Comparison of ENCODE assay signal across 10 cellular contexts in genomic region chrX:68433981-68434299, GRCh38. TPM values are rescaled to one million over a fixed set of nuclear protein-coding genes. Genes with fewer than 3 reads are reported as not detected.
A peak's percentile ranks its signal among the peaks of the same experiment; 100 is the strongest.
DNase-seq lines count a peak whose midpoint lies in the region; ATAC-seq, FAIRE-seq and TF ChIP-seq lines count a peak whose summit lies in the region.
"Had no signal": no experiment of that assay in that cellular context is flagged by ENCODE, and none has a peak within 500 bp of the region (broad histone marks: within the 10 kb centered on the region; RNA-seq: fewer than 3 reads in every experiment).

No MANE protein-coding gene starts in this region.

- H3K4me1 Mint-ChIP-seq in activated CD8-positive, alpha-beta T cell treated with anti-CD3 and anti-CD28 coated beads, Interleukin-2, amount 10 ng/mL, durations not matched to agents 7 days and 5 days (ENCODE audit: low read depth), result peaks cover 3% of the 10 kb centered on the region

- FAIRE-seq in small intestine (lab: Jason Lieb, UNC), result no peak
- FAIRE-seq: GM19239, islet of Langerhans had no signal

- H3K27ac ChIP-seq in HEK293 (ENCODE audit: extremely low read depth, low read depth, low read length), result peak overlapping the region; percentile 58
- H3K27ac ChIP-seq in iPS DF 6.9 (ENCODE audit: low read length), result no peak overlapping the region
- H3K27ac ChIP-seq in small intestine (ENCODE audit: low read depth in 1 of 2, low read length in 1 of 2), result peak overlapping the region; percentile 16 to 93

- no peak overlapping the region for H3K27ac Mint-ChIP-seq in activated CD8-positive, alpha-beta T cell treated with anti-CD3 and anti-CD28 coated beads, Interleukin-2, amount 10 ng/mL, durations not matched to agents 7 days and 5 days

- H3K9me3 ChIP-seq in HEK293 (ENCODE audit: control insufficient read depth, insufficient read depth, low read depth, low read length) (no peaks in the 10 kb centered on the region), iPS DF 6.9 (ENCODE audit: control insufficient read depth, insufficient read depth, low read length) (no peaks in the 10 kb centered on the region), small intestine (ENCODE audit: control insufficient read depth, low read depth) (no peaks in the 10 kb centered on the region)

- CTCF ChIA-PET in HEK293 (lab: Yijun Ruan, JAX), result no interaction called here
- CTCF ChIA-PET in activated CD8-positive, alpha-beta T cell treated with anti-CD3 and anti-CD28 coated beads, Interleukin-2, amount 10 ng/mL, durations not matched to agents 7 days and 5 days (lab: Charles Lee), result no interaction called here

- H3K27me3 ChIP-seq in iPS DF 6.9 (ENCODE audit: control insufficient read depth, insufficient read depth, low read length), result no peaks in the 10 kb centered on the region
- no peaks in the 10 kb centered on the region for H3K27me3 ChIP-seq in small intestine (ENCODE audit: control insufficient read depth in 2 of 2, insufficient read depth in 2 of 2, low read length in 2 of 2)

- no peak for ATAC-seq in activated CD8-positive, alpha-beta T cell treated with anti-CD3 and anti-CD28 coated beads, Interleukin-2, amount 10 ng/mL, durations not matched to agents 7 days and 5 days
- ATAC-seq in HG02678 (IDR thresholded peaks at IDR 0.05; ENCODE audit: unreplicated experiment), result no peak

- H3K9me3 Mint-ChIP-seq in activated CD8-positive, alpha-beta T cell treated with anti-CD3 and anti-CD28 coated beads, Interleukin-2, amount 10 ng/mL, durations not matched to agents 7 days and 5 days (ENCODE audit: insufficient read depth), result no peaks in the 10 kb centered on the region

- H3K4me3 Mint-ChIP-seq in activated CD8-positive, alpha-beta T cell treated with anti-CD3 and anti-CD28 coated beads, Interleukin-2, amount 10 ng/mL, durations not matched to agents 7 days and 5 days, result peak overlapping the region; percentile 60

- H3K36me3 ChIP-seq in HEK293 (ENCODE audit: control insufficient read depth in 2 of 2, insufficient read depth in 1 of 2, low read length in 2 of 2) (peaks cover 0 to 2% of the 10 kb centered on the region in 2 experiments; a peak in 1 of 3 replicates), iPS DF 6.9 (ENCODE audit: control insufficient read depth, insufficient read depth, low read length) (no peaks in the 10 kb centered on the region), small intestine (ENCODE audit: control insufficient read depth in 2 of 2, insufficient read depth in 2 of 2, low read length in 2 of 2) (no peaks in the 10 kb centered on the region)

- TF ChIP-seq CTCF in HEK293 (tag by site-specific recombination; IDR thresholded peaks at IDR 0.05) (no peak), GM13976 (IDR thresholded peaks at IDR 0.05; ENCODE audit: borderline replicate concordance, control extremely low read depth, extremely low read depth, insufficient read depth, missing control alignments) (no peak)

- no CpG with 5 or more reads among the region's 13 CpGs for WGBS in iPS DF 6.9 (ENCODE audit: insufficient coverage, insufficient read length)
- 2 to 44% (median 16%) methylated on average over 13 of the region's 13 CpGs for WGBS in small intestine, 3 donors

- POLR2A ChIA-PET in HEK293 (lab: Yijun Ruan, JAX), result no interaction called here
- POLR2A ChIA-PET in activated CD8-positive, alpha-beta T cell treated with anti-CD3 and anti-CD28 coated beads, Interleukin-2, amount 10 ng/mL, durations not matched to agents 7 days and 5 days (lab: Charles Lee), result no interaction called here

- H3K27me3 Mint-ChIP-seq in activated CD8-positive, alpha-beta T cell treated with anti-CD3 and anti-CD28 coated beads, Interleukin-2, amount 10 ng/mL, durations not matched to agents 7 days and 5 days (ENCODE audit: low read depth), result peaks cover 38% of the 10 kb centered on the region

- H3K36me3 Mint-ChIP-seq in activated CD8-positive, alpha-beta T cell treated with anti-CD3 and anti-CD28 coated beads, Interleukin-2, amount 10 ng/mL, durations not matched to agents 7 days and 5 days (ENCODE audit: low read depth), result no peaks in the 10 kb centered on the region

- H3K4me1 ChIP-seq in HEK293 (ENCODE audit: control insufficient read depth, insufficient read depth, low read length), result peaks cover 6% of the 10 kb centered on the region
- H3K4me1 ChIP-seq in iPS DF 6.9 (ENCODE audit: control insufficient read depth, insufficient read depth, low read length), result peaks cover 3% of the 10 kb centered on the region; the same call in 1 of the 2 replicates
- H3K4me1 ChIP-seq in small intestine (ENCODE audit: control insufficient read depth in 2 of 2, insufficient read depth in 1 of 2, low read depth in 1 of 2, low read length in 1 of 2), result peaks cover 0 to 2% of the 10 kb centered on the region in 2 donors

- DNase-seq in activated CD8-positive, alpha-beta T cell treated with anti-CD3 and anti-CD28 coated beads, Interleukin-2, amount 10 ng/mL, durations not matched to agents 7 days and 5 days, result no peak
- DNase-seq in iPS DF 6.9 (ENCODE audit: low read depth, low spot score), result no peak
- no peak for DNase-seq in small intestine
- DNase-seq in cerebellum (ENCODE audit: low spot score), result no peak
- DNase-seq in amniotic stem cell (lab: John Stamatoyannopoulos, UW), result no peak
- DNase-seq in GM13976 (ENCODE audit: low spot score), result no peak

- H3K4me3 ChIP-seq in HEK293 (ENCODE audit: low read depth, low read length) (peak overlapping the region; percentile 55), iPS DF 6.9 (ENCODE audit: low read length) (peak overlapping the region; percentile 74; the same call in 1 of the 2 replicates), small intestine (ENCODE audit: low read depth in 1 of 2, low read length in 2 of 2) (peak overlapping the region in 1 of 2 donors; percentile 45)

- in situ Hi-C loops in GM13976 (cut with MboI; ENCODE audit: low sequenced_read_pairs, unreplicated experiment), result no loop called here

TF ChIP-seq in HEK293, 187 proteins besides CTCF, POLR2A, EP300 and RAD21 (continues in another document):
- TF ChIP-seq ZNF571 (tag by site-specific recombination; IDR thresholded peaks at IDR 0.05) (no peak), ZBTB48 (tag by site-specific recombination; IDR thresholded peaks at IDR 0.05) (peak; percentile 41; the same call in 1 of the 2 replicates), ZNF24 (tag by site-specific recombination; IDR thresholded peaks at IDR 0.05) (no peak), ZNF423 (tag by site-specific recombination; IDR thresholded peaks at IDR 0.05) (0 out of 2 replicates have a peak, but pooled peaks have one; percentile 14), FEZF1 (tag by site-specific recombination; IDR thresholded peaks at IDR 0.05) (no peak), ZBTB11 (tag by site-specific recombination; conservative IDR thresholded peaks at IDR 0.05; ENCODE audit: low read depth) (peak; percentile 67), GLIS2 (tag by site-specific recombination; IDR thresholded peaks at IDR 0.05) (peak; percentile 86; the same call in 1 of the 2 replicates), ZSCAN30 (tag by site-specific recombination; IDR thresholded peaks at IDR 0.05) (0 out of 2 replicates have a peak, but pooled peaks have one; percentile 4), ZNF398 (tag by site-specific recombination; IDR thresholded peaks at IDR 0.05) (peak; percentile 67)

RNA-seq across cellular contexts. Expression of gene OPHN1, which starts 0.6 kb away (rescaled TPM):
- total RNA-seq in activated CD8-positive, alpha-beta T cell treated with anti-CD3 and anti-CD28 coated beads, Interleukin-2, amount 10 ng/mL, durations not matched to agents 7 days and 5 days, result under 1 TPM; 0.05 to 0.13 TPM
- polyA plus RNA-seq in small intestine, result 1 to 10 TPM in 2 of 3 donors, under 1 TPM in 1; 0.89 to 4.3 (median 1.6) TPM
- 43.2 TPM for total RNA-seq in cerebellum

Comparison
In these comparisons a context has a peak if more than half of its experiments do, and no peak if none do; other contexts are left out.
1. RNA of gene OPHN1, which starts 0.6 kb away (total RNA-seq): 43.2 TPM in cerebellum (single experiment); 0.05 to 0.13 TPM in activated CD8-positive, alpha-beta T cell treated with anti-CD3 and anti-CD28 coated beads, Interleukin-2, amount 10 ng/mL, durations not matched to agents 7 days and 5 days; every median in the first group is over 10 times any median in the second.